In genomic region chr6:29005183-29005885, GRCh38 we compare ENCODE assay signal across 8 cellular contexts. TPM values are rescaled to one million over a fixed set of nuclear protein-coding genes. Genes with fewer than 3 reads are reported as not detected.
A peak's percentile ranks its signal among the peaks of the same experiment; 100 is the strongest.
DNase-seq lines count a peak whose midpoint lies in the region; ATAC-seq and TF ChIP-seq lines count a peak whose summit lies in the region.

ZNF311 (minus strand) TSS chr6:29005315; CDS start chr6:29003954, 1,361 bp downstream.

- H3K27ac Mint-ChIP-seq in Caco-2 (ENCODE audit: unreplicated experiment) = peak within 1 kb of the TSS; percentile 82
- H3K27ac Mint-ChIP-seq in neural crest cell (ENCODE audit: unreplicated experiment) = no peak within 1 kb of the TSS

- H3K36me3 ChIP-seq in Caco-2 (ENCODE audit: control insufficient read depth, insufficient read depth, low read length) = no peaks in the 10 kb centered on the region

- H3K9me3 ChIP-seq in Caco-2 = no peaks in the 10 kb centered on the region

- H3K4me3 Mint-ChIP-seq in Caco-2 (ENCODE audit: unreplicated experiment) (peak within 1 kb of the TSS; percentile 85), neural crest cell (peak within 1 kb of the TSS; percentile 84)

- H3K36me3 Mint-ChIP-seq in Caco-2 (ENCODE audit: insufficient read depth, unreplicated experiment) (peaks cover 5% of the 10 kb centered on the region), neural crest cell (ENCODE audit: low read depth) (peaks cover 2% of the 10 kb centered on the region)

- H3K4me3 ChIP-seq in Caco-2 (ENCODE audit: low read depth, low read length) (peak within 1 kb of the TSS; percentile 36), fibroblast of villous mesenchyme (ENCODE audit: low read depth, low read length) (peak within 1 kb of the TSS; percentile 70)

- peak in 1 of 2 experiments; percentile 41 for DNase-seq in Caco-2
- DNase-seq in MV-4-11 (lab: John Stamatoyannopoulos, UW) = peak; percentile 91
- DNase-seq in activated T-cell treated with anti-CD3 and anti-CD28 coated beads, Interleukin-2, amount 50 U/mL, for 48 hours = peak; percentile 49 to 50
- peak; percentile 61 for DNase-seq in fibroblast of villous mesenchyme (ENCODE audit: low read depth)
- DNase-seq in neural crest cell (ENCODE audit: low read depth, low spot score) = no peak

- intact Hi-C loops in Caco-2 (cut with micrococcal nuclease; ENCODE audit: unreplicated experiment) = loop anchor here (1.0 kb wide), 1 partner anchor 20 kb away; no protein-coding TSS in a partner anchor

- BruUV-seq in Caco-2 (replicated peaks; lab: Mats Ljungman, UMichigan) = TSS peak; percentile 91

- no peaks in the 10 kb centered on the region for H3K27me3 Mint-ChIP-seq in Caco-2 (ENCODE audit: insufficient read depth, unreplicated experiment)
- H3K27me3 Mint-ChIP-seq in neural crest cell (ENCODE audit: low read depth) = peaks cover 49% of the 10 kb centered on the region

- POLR2A ChIA-PET in Caco-2 (lab: Charles Lee) = interaction anchor here (0.6 to 1.4 kb wide), 2 partner anchors 20 to 167 kb away, joined by 3 to 11 read pairs; no protein-coding TSS in a partner anchor

- H3K27me3 ChIP-seq in Caco-2 (replicated peaks; ENCODE audit: control insufficient read depth, insufficient read depth, low read length) = no peaks in the 10 kb centered on the region

- CTCF ChIA-PET in Caco-2 (lab: Charles Lee) = interaction anchor here (0.7 kb wide), 1 partner anchor 166 kb away, joined by 3 read pairs; no protein-coding TSS in a partner anchor

- no peak for TF ChIP-seq CTCF in Caco-2 (IDR thresholded peaks at IDR 0.05; ENCODE audit: insufficient read depth in 1 of 2, low read depth in 1 of 2, low read length in 1 of 2, severe bottlenecking in 1 of 2, unreplicated experiment in 1 of 2)
- no peak for TF ChIP-seq CTCF in fibroblast of villous mesenchyme (IDR thresholded peaks at IDR 0.05; ENCODE audit: insufficient read depth, low read depth, low read length)
- no peak for TF ChIP-seq CTCF in neural crest cell (conservative IDR thresholded peaks at IDR 0.05)

- ATAC-seq in GM18519 (IDR thresholded peaks at IDR 0.05; ENCODE audit: low FRiP score, unreplicated experiment) (no peak), GM19452 (IDR thresholded peaks at IDR 0.05; ENCODE audit: unreplicated experiment) (no peak), HG02763 (IDR thresholded peaks at IDR 0.05; ENCODE audit: unreplicated experiment) (no peak)

- H3K9me3 Mint-ChIP-seq in Caco-2 (ENCODE audit: unreplicated experiment) (no peaks in the 10 kb centered on the region), neural crest cell (peaks cover 2% of the 10 kb centered on the region)

- H3K4me1 Mint-ChIP-seq in Caco-2 (ENCODE audit: low read depth, unreplicated experiment) (peaks cover 9% of the 10 kb centered on the region), neural crest cell (peaks cover 4% of the 10 kb centered on the region)

- H3K4me1 ChIP-seq in Caco-2 = peaks cover 3% of the 10 kb centered on the region; the same call in 1 of the 2 replicates

RNA-seq across cellular contexts. Expression of gene ZNF311, which starts in this region (rescaled TPM):
- 1.8 and 2.9 TPM in 2 replicates for total RNA-seq in Caco-2 (2022)
- 0.43 and 0.97 TPM in 2 replicates for total RNA-seq in fibroblast of villous mesenchyme
- total RNA-seq in neural crest cell = 1.2 and 1.3 TPM in 2 replicates

Comparison
In these comparisons a context has a peak if more than half of its experiments do, and no peak if none do; other contexts are left out.
1. Peak in DNase-seq and H3K4me3 ChIP-seq in fibroblast of villous mesenchyme; RNA of the gene not detected or under 1 TPM.